In genomic region chr3:151075869-151076573, GRCh38 we compare ENCODE assay signal across 19 cellular contexts. TPM values are rescaled to one million over a fixed set of nuclear protein-coding genes. Genes with fewer than 3 reads are reported as not detected.
"Had no signal": no experiment of that assay in that cellular context is flagged by ENCODE, and none has a peak within 500 bp of the region (broad histone marks: within the 10 kb centered on the region; RNA-seq: fewer than 3 reads in every experiment).

No MANE protein-coding gene starts in this region.

- H3K4me3 ChIP-seq: suprapubic skin, upper lobe of right lung had no signal

- H3K4me1 ChIP-seq: suprapubic skin, upper lobe of right lung had no signal

- H3K4me1 Mint-ChIP-seq: activated B cell treated with CpG ODN at 0.5 μM for 24 hours; activated naive CD8-positive, alpha-beta T cell treated with anti-CD3 and anti-CD28 coated beads, Interleukin-2, amount 10 ng/mL, durations not matched to agents 7 days and 5 days had no signal

- H3K36me3 Mint-ChIP-seq: activated naive CD8-positive, alpha-beta T cell treated with anti-CD3 and anti-CD28 coated beads, Interleukin-2, amount 10 ng/mL, durations not matched to agents 7 days and 5 days; naive thymus-derived CD8-positive, alpha-beta T cell had no signal

- H3K27ac ChIP-seq: suprapubic skin, upper lobe of right lung had no signal

- H3K9me3 ChIP-seq: suprapubic skin, upper lobe of right lung had no signal

- H3K27ac Mint-ChIP-seq: activated B cell treated with CpG ODN at 0.5 μM for 24 hours; activated naive CD8-positive, alpha-beta T cell treated with anti-CD3 and anti-CD28 coated beads, Interleukin-2, amount 10 ng/mL, durations not matched to agents 7 days and 5 days; activated T-cell treated with anti-CD3 and anti-CD28 coated beads, Interleukin-2, amount 50 U/mL, for 72 hours; naive thymus-derived CD8-positive, alpha-beta T cell had no signal

- DNase-seq: activated B cell treated with CpG ODN at 0.5 μM for 24 hours; activated CD4-positive, alpha-beta T cell treated with anti-CD3 and anti-CD28 coated beads for 48 hours; activated CD8-positive, alpha-beta memory T cell treated with anti-CD3 and anti-CD28 coated beads, Interleukin-2, amount 50 U/mL, for 48 hours; activated gamma-delta T cell treated with Interleukin-2 at 50 U/mL for 16 hours; activated naive CD8-positive, alpha-beta T cell treated with anti-CD3 and anti-CD28 coated beads, Interleukin-2, amount 10 ng/mL, durations not matched to agents 7 days and 5 days; activated T-cell treated with anti-CD3 and anti-CD28 coated beads, Interleukin-2, amount 50 U/mL, for 72 hours; aorta; cortex of kidney; effector CD4-positive, alpha-beta T cell; foreskin fibroblast; hypothalamus; kidney glomerular epithelial cell; mesenchymal stem cell; naive thymus-derived CD8-positive, alpha-beta T cell; nucleus accumbens; stimulated activated CD4-positive, alpha-beta T cell treated with anti-CD3 and anti-CD28 coated beads, Interleukin-2, amount 100 ng/mL, for 48 hours; stimulated activated naive CD4-positive, alpha-beta T cell treated with Interleukin-2 at 50 U/mL for 16 hours; upper lobe of right lung had no signal

- H3K4me3 Mint-ChIP-seq: activated B cell treated with CpG ODN at 0.5 μM for 24 hours; activated naive CD8-positive, alpha-beta T cell treated with anti-CD3 and anti-CD28 coated beads, Interleukin-2, amount 10 ng/mL, durations not matched to agents 7 days and 5 days; activated T-cell treated with anti-CD3 and anti-CD28 coated beads, Interleukin-2, amount 50 U/mL, for 72 hours; naive thymus-derived CD8-positive, alpha-beta T cell had no signal

- ATAC-seq: naive thymus-derived CD8-positive, alpha-beta T cell; upper lobe of right lung had no signal

- H3K9me3 Mint-ChIP-seq: activated B cell treated with CpG ODN at 0.5 μM for 24 hours; activated naive CD8-positive, alpha-beta T cell treated with anti-CD3 and anti-CD28 coated beads, Interleukin-2, amount 10 ng/mL, durations not matched to agents 7 days and 5 days; activated T-cell treated with anti-CD3 and anti-CD28 coated beads, Interleukin-2, amount 50 U/mL, for 72 hours; naive thymus-derived CD8-positive, alpha-beta T cell had no signal

- H3K36me3 ChIP-seq: suprapubic skin, upper lobe of right lung had no signal

RNA-seq across cellular contexts. Expression of gene MED12L, which starts 9.4 kb away (rescaled TPM):
- polyA plus RNA-seq: aorta; naive thymus-derived CD8-positive, alpha-beta T cell had no signal
